30 cellular contexts compared by ENCODE assay signal in the genomic region with DNA sequence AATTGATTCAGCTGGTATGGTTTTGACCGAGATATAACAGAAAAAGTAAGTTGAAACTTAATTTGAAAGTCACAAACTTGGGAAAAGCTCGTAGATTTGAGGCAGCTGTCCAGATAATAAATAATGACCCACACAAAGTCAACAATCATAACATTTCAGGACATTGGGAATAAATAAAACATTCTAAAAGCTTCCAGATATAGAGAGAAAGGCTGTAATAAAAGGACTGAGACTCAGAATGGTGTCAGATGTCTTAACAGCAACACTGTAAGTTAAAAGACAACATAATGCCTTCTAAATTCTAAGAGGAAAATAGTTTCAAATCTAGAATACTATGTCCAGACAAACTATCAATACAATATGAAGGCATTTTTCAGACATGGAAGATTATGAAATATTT.
"Had no signal": no experiment of that assay in that cellular context is flagged by ENCODE, and none has a peak within 500 bp of the region (broad histone marks: within the 10 kb centered on the region; RNA-seq: fewer than 3 reads in every experiment).

No MANE protein-coding gene starts in this region.

- H3K4me3 ChIP-seq: Peyer's patch had no signal

- H3K9ac ChIP-seq: KMS-11 had no signal

- H3K9me3 ChIP-seq: Peyer's patch had no signal

- H3K36me3 ChIP-seq: brain microvascular endothelial cell, WERI-Rb-1 had no signal

- H3K4me1 ChIP-seq: Peyer's patch had no signal

- H3K27me3 ChIP-seq: brain microvascular endothelial cell, Peyer's patch had no signal

- H3K4me2 ChIP-seq: KMS-11 had no signal

- H3K27ac ChIP-seq: brain microvascular endothelial cell, KMS-11, Peyer's patch, WERI-Rb-1 had no signal

- ATAC-seq: activated CD8-positive, alpha-beta T cell treated with anti-CD3 and anti-CD28 coated beads for 36 hours; activated T-cell treated with anti-CD3 and anti-CD28 coated beads, Interleukin-2, amount 50 U/mL, for 72 hours; activated T-helper 17 cell treated with anti-CD3 and anti-CD28 coated beads, Interleukin-2, amount 50 U/mL, for 72 hours; SK-N-SH treated with all-trans-retinoic acid at 6 μM for 48 hours; T-cell; T-helper 17 cell had no signal

- DNase-seq: activated CD4-positive, alpha-beta T cell treated with anti-CD3 and anti-CD28 coated beads for 1 hour; activated CD4-positive, alpha-beta T cell treated with anti-CD3 and anti-CD28 coated beads for 48 hours; activated CD4-positive, CD25-positive, alpha-beta regulatory T cell; activated CD8-positive, alpha-beta T cell treated with anti-CD3 and anti-CD28 coated beads for 36 hours; activated effector memory CD4-positive, alpha-beta T cell treated with anti-CD3 and anti-CD28 coated beads, Interleukin-2, amount 50 U/mL, for 16 hours; activated naive CD4-positive, alpha-beta T cell; activated naive CD4-positive, alpha-beta T cell treated with anti-CD3 and anti-CD28 coated beads, Interleukin-2, amount 50 U/mL, for 16 hours; activated naive CD8-positive, alpha-beta T cell treated with anti-CD3 and anti-CD28 coated beads for 36 hours; activated T-cell treated with anti-CD3 and anti-CD28 coated beads, Interleukin-2, amount 50 U/mL, for 1 hour; activated T-cell treated with anti-CD3 and anti-CD28 coated beads, Interleukin-2, amount 50 U/mL, for 72 hours; amniotic stem cell; aorta; brain microvascular endothelial cell; central memory CD4-positive, alpha-beta T cell; NCI-H1092 treated with DMSO at 0.1 percent for 48 hours; NCI-H146; NCI-H187 treated with DMSO at 0.1 percent for 48 hours; NCI-H2081; NCI-H226; NCI-H524 treated with DMSO at 0.1 percent for 48 hours; Peyer's patch; RPMI8226; SHP77 treated with DMSO at 0.1 percent for 48 hours; T-cell; T-helper 17 cell; T-helper 9 cell; WERI-Rb-1 had no signal
